In genomic region chr5:163377982-163378381, GRCh38 we compare ENCODE assay signal across 27 cellular contexts.
"Had no signal": no experiment of that assay in that cellular context is flagged by ENCODE, and none has a peak within 500 bp of the region (broad histone marks: within the 10 kb centered on the region; RNA-seq: fewer than 3 reads in every experiment).

No MANE protein-coding gene starts in this region.

- H3K27ac ChIP-seq: ascending aorta, body of pancreas, SK-N-MC, WERI-Rb-1 had no signal

- DNase-seq: activated CD4-positive, alpha-beta T cell treated with anti-CD3 and anti-CD28 coated beads for 4 hours; activated CD4-positive, alpha-beta T cell treated with anti-CD3 and anti-CD28 coated beads, Interleukin-2, amount 50 U/mL, for 4 hours; activated CD8-positive, alpha-beta memory T cell treated with anti-CD3 and anti-CD28 coated beads, Interleukin-2, amount 50 U/mL, for 48 hours; activated CD8-positive, alpha-beta T cell treated with anti-CD3 and anti-CD28 coated beads, Interleukin-2, amount 10 ng/mL, durations not matched to agents 7 days and 5 days; activated naive CD4-positive, alpha-beta T cell treated with anti-CD3 and anti-CD28 coated beads, Interleukin-2, amount 50 U/mL, for 16 hours; activated T-cell treated with anti-CD3 and anti-CD28 coated beads, Interleukin-2, amount 50 U/mL, for 1 hour; amniotic stem cell; body of pancreas; central memory CD4-positive, alpha-beta T cell; MG63; NCI-H1105; NCI-H1436; NCI-H1694 treated with DMSO at 0.1 percent for 48 hours; NCI-H2029 treated with DMSO at 0.1 percent for 48 hours; NCI-H510A treated with DMSO at 0.1 percent for 48 hours; NCI-H69; NK-92 treated with Interleukin-12 subunit alpha and Interleukin-12 subunit beta, amount 100 ng/mL, for 24 hours; OCI-M1; RPMI8226; T-helper 1 cell; WERI-Rb-1 had no signal

- FAIRE-seq: bronchial epithelial cell had no signal

- ATAC-seq: activated CD4-positive, CD25-positive, alpha-beta regulatory T cell treated with anti-CD3 and anti-CD28 coated beads, Interleukin-2, amount 50 U/mL, for 24 hours; activated CD8-positive, alpha-beta T cell treated with anti-CD3 and anti-CD28 coated beads, Interleukin-2, amount 10 ng/mL, durations not matched to agents 7 days and 5 days; body of pancreas; Panc1; Right ventricle myocardium inferior had no signal

- H3K27ac Mint-ChIP-seq: activated CD8-positive, alpha-beta T cell treated with anti-CD3 and anti-CD28 coated beads, Interleukin-2, amount 10 ng/mL, durations not matched to agents 7 days and 5 days had no signal

- H3K9me3 ChIP-seq: ascending aorta, body of pancreas, MG63 had no signal

- H3K4me3 ChIP-seq: ascending aorta, body of pancreas, MG63, SK-N-MC had no signal

- H3K36me3 ChIP-seq: ascending aorta, MG63, WERI-Rb-1 had no signal

- H3K4me3 Mint-ChIP-seq: activated CD8-positive, alpha-beta T cell treated with anti-CD3 and anti-CD28 coated beads, Interleukin-2, amount 10 ng/mL, durations not matched to agents 7 days and 5 days had no signal

- H3K27me3 ChIP-seq: ascending aorta, body of pancreas, MG63 had no signal

- H3K4me1 ChIP-seq: ascending aorta had no signal
